In genomic region chr7:144835668-144836544, GRCh38 we compare ENCODE assay signal across 1 cellular context.
A peak's percentile ranks its signal among the peaks of the same experiment; 100 is the strongest.
TF ChIP-seq lines count a peak whose summit lies in the region.

TSS of gene TPK1 (minus strand) at chr7:144836053. CDS start at chr7:144835602, 451 bp downstream.

TF ChIP-seq in K562, 482 proteins besides CTCF, POLR2A, EP300 and RAD21 (continued from another document and continues in another):
- TF ChIP-seq BCLAF1 (IDR thresholded peaks at IDR 0.05; ENCODE audit: borderline replicate concordance in 1 of 2, control insufficient read depth in 1 of 2, low read depth in 2 of 2, low read length in 1 of 2): no peak
- TF ChIP-seq ESRRA (IDR thresholded peaks at IDR 0.05; ENCODE audit: borderline replicate concordance, low read depth): peak; percentile 68; the same call in 1 of the 2 replicates
- no peak for TF ChIP-seq HMGXB4 (CRISPR knock-in tag; IDR thresholded peaks at IDR 0.05)
- peak; percentile 77 for TF ChIP-seq ZKSCAN8 (CRISPR knock-in tag; IDR thresholded peaks at IDR 0.05)
- TF ChIP-seq ZNF407 (IDR thresholded peaks at IDR 0.05; ENCODE audit: low read depth): no peak
- no peak for TF ChIP-seq NFYB (IDR thresholded peaks at IDR 0.05; ENCODE audit: extremely low read depth, insufficient read length)
- no peak for TF ChIP-seq CBX8 (IDR thresholded peaks at IDR 0.05; ENCODE audit: borderline replicate concordance, extremely low read depth, low read depth, low read length, poor library complexity, severe bottlenecking)
- TF ChIP-seq HSF4 (CRISPR knock-in tag; IDR thresholded peaks at IDR 0.05; ENCODE audit: borderline replicate concordance): no peak
- TF ChIP-seq SFPQ (IDR thresholded peaks at IDR 0.05; ENCODE audit: low read depth, low read length): no peak
- no peak; the same call in 1 of the 2 replicates for TF ChIP-seq TGIF2 (CRISPR knock-in tag; IDR thresholded peaks at IDR 0.05)
- TF ChIP-seq CHD2 (IDR thresholded peaks at IDR 0.05; ENCODE audit: low read depth, low read length): peak; percentile 57; the same call in 1 of the 2 replicates
- TF ChIP-seq CC2D1A (IDR thresholded peaks at IDR 0.05): peak; percentile 86
- TF ChIP-seq ZNF586 (CRISPR knock-in tag; conservative IDR thresholded peaks at IDR 0.05): no peak
- TF ChIP-seq ZNF197 (CRISPR knock-in tag; IDR thresholded peaks at IDR 0.05; ENCODE audit: low read depth): 0 out of 2 replicates have a peak, but pooled peaks have one; percentile 7
- no peak for TF ChIP-seq GTF2E2 (tag; IDR thresholded peaks at IDR 0.05)
- TF ChIP-seq SNAPC5 (CRISPR knock-in tag; IDR thresholded peaks at IDR 0.05): no peak
- TF ChIP-seq ZNF41 (CRISPR knock-in tag; conservative IDR thresholded peaks at IDR 0.05): no peak
- TF ChIP-seq ARHGAP35 (IDR thresholded peaks at IDR 0.05; ENCODE audit: partially characterized antibody): no peak
- no peak for TF ChIP-seq E2F8 (IDR thresholded peaks at IDR 0.05; ENCODE audit: low read depth, partially characterized antibody)
- 0 out of 2 replicates have a peak, but pooled peaks have one; percentile 18 for TF ChIP-seq NR2C1 (IDR thresholded peaks at IDR 0.05)
- TF ChIP-seq NR2C1 (tag; IDR thresholded peaks at IDR 0.05): no peak
- peak in 1 of 2 experiments; percentile 94; a peak in 3 of 4 replicates for TF ChIP-seq ZNF639 (CRISPR knock-in tag; conservative IDR thresholded peaks at IDR 0.05 in 1 of 2, IDR thresholded peaks at IDR 0.05 in 1 of 2)
- TF ChIP-seq BRCA1 (IDR thresholded peaks at IDR 0.05): no peak
- no peak for TF ChIP-seq BRCA1 (CRISPR knock-in tag; IDR thresholded peaks at IDR 0.05)
- peak in 1 of 2 experiments; percentile 92; a peak in 3 of 4 replicates for TF ChIP-seq TEAD1 (CRISPR knock-in tag; IDR thresholded peaks at IDR 0.05)
- TF ChIP-seq POLR2AphosphoS5 (IDR thresholded peaks at IDR 0.05; ENCODE audit: control insufficient read depth, insufficient read depth, low read depth, low read length): peak; percentile 86
- TF ChIP-seq ZNF217 (CRISPR knock-in tag; IDR thresholded peaks at IDR 0.05): no peak
- peak; percentile 76 for TF ChIP-seq E2F1 (CRISPR knock-in tag; IDR thresholded peaks at IDR 0.05)
- TF ChIP-seq GABPB1 (CRISPR knock-in tag; IDR thresholded peaks at IDR 0.05): peak; percentile 90
- peak; percentile 93 for TF ChIP-seq NFRKB (IDR thresholded peaks at IDR 0.05; ENCODE audit: low read depth)
- peak; percentile 98 for TF ChIP-seq XRCC5 (IDR thresholded peaks at IDR 0.05; ENCODE audit: low read depth, low read length)
- TF ChIP-seq SP2 (IDR thresholded peaks at IDR 0.05; ENCODE audit: extremely low read depth, low read depth, low read length, poor library complexity, severe bottlenecking): no peak
- TF ChIP-seq HNRNPUL1 (IDR thresholded peaks at IDR 0.05; ENCODE audit: low read length): no peak
- TF ChIP-seq CREM (IDR thresholded peaks at IDR 0.05; ENCODE audit: low read depth): peak; percentile 91
- peak; percentile 55; the same call in 1 of the 2 replicates for TF ChIP-seq LEF1 (IDR thresholded peaks at IDR 0.05)
- no peak for TF ChIP-seq ZNF76 (CRISPR knock-in tag; IDR thresholded peaks at IDR 0.05; ENCODE audit: borderline replicate concordance)
- no peak for TF ChIP-seq FOXA1 (IDR thresholded peaks at IDR 0.05; ENCODE audit: borderline replicate concordance)
- no peak for TF ChIP-seq NR3C1 (CRISPR knock-in tag; IDR thresholded peaks at IDR 0.05)
